In genomic region chr4:10212901-10213300, GRCh38 we compare ENCODE assay signal across 21 cellular contexts.
"Had no signal": no experiment of that assay in that cellular context is flagged by ENCODE, and none has a peak within 500 bp of the region (broad histone marks: within the 10 kb centered on the region; RNA-seq: fewer than 3 reads in every experiment).

No MANE protein-coding gene starts in this region.

- FAIRE-seq: HTR-8/SVneo, K562 had no signal

- H3K27me3 ChIP-seq: SJCRH30 had no signal

- ATAC-seq: K562, SK-N-SH treated with all-trans-retinoic acid at 6 μM for 48 hours had no signal

- H3K27ac ChIP-seq: KMS-11, RWPE1, SJCRH30 had no signal

- H3K4me1 ChIP-seq: SJCRH30 had no signal

- H3K4me3 ChIP-seq: K562, SJCRH30 had no signal

- H3K9me3 ChIP-seq: SJCRH30 had no signal

- H3K36me3 ChIP-seq: SJCRH30 had no signal

- DNase-seq: Kasumi-1, MM.1S, NCI-H1092 treated with DMSO at 0.1 percent for 48 hours, NCI-H1436, NCI-H187, NCI-H2029, NCI-H2081 treated with DMSO at 0.1 percent for 48 hours, NCI-H2171, NCI-H226, NCI-H446, NCI-H510A, NCI-H524 treated with DMSO at 0.1 percent for 48 hours, NCI-H69, NCI-H774, SHP77 treated with DMSO at 0.1 percent for 48 hours, SJCRH30 had no signal
